ENCODE assay signal across 8 cellular contexts in genomic region chr17:81488276-81488860, GRCh38. TPM values are rescaled to one million over a fixed set of nuclear protein-coding genes. Genes with fewer than 3 reads are reported as not detected.
DNase-seq lines count a peak whose midpoint lies in the region; ATAC-seq and TF ChIP-seq lines count a peak whose summit lies in the region.

No MANE protein-coding gene starts in this region.

- WGBS in body of pancreas, 2 donors: 13% methylated on average over 40 of the region's 52 CpGs; no CpG with 5 or more reads in 1 of the 2 donors

- peak overlapping the region in 3 of 4 donors; percentile 60 to 79 (median 67) for H3K27ac ChIP-seq in body of pancreas
- H3K27ac ChIP-seq in lower lobe of right lung: peak overlapping the region; percentile 93

- H3K36me3 ChIP-seq in body of pancreas (replicated peaks in 1 of 2; ENCODE audit: insufficient read depth in 1 of 2, low read depth in 2 of 2) (no peaks in the 10 kb centered on the region), lower lobe of right lung (no peaks in the 10 kb centered on the region)

- H3K4me1 ChIP-seq in body of pancreas (peaks cover 28% of the 10 kb centered on the region), lower lobe of right lung (peaks cover 31% of the 10 kb centered on the region)

- H3K27me3 ChIP-seq in body of pancreas (no peaks in the 10 kb centered on the region), lower lobe of right lung (ENCODE audit: low read depth) (no peaks in the 10 kb centered on the region)

- ATAC-seq in body of pancreas (no peak), lower lobe of right lung (peak; percentile 5 to 28), HG02610 (IDR thresholded peaks at IDR 0.05; ENCODE audit: unreplicated experiment) (no peak)

- H3K9me3 ChIP-seq in body of pancreas (no peaks in the 10 kb centered on the region), lower lobe of right lung (no peaks in the 10 kb centered on the region)

- H3K4me3 ChIP-seq in body of pancreas: peak overlapping the region; percentile 9 to 36
- peak overlapping the region; percentile 74 for H3K4me3 ChIP-seq in lower lobe of right lung

- intact Hi-C loops in body of pancreas (cut with DNase I): loop anchor here (10.0 kb wide), 1 partner anchor 204 kb away; no protein-coding TSS in a partner anchor
- intact Hi-C loops in lower lobe of right lung (cut with DNase I): no loop called here

- peak in 1 of 3 donors; percentile 2 for TF ChIP-seq POLR2A in body of pancreas (IDR thresholded peaks at IDR 0.05)

- TF ChIP-seq CTCF in body of pancreas (IDR thresholded peaks at IDR 0.05): no peak
- TF ChIP-seq CTCF in lower lobe of right lung (IDR thresholded peaks at IDR 0.05): no peak

- DNase-seq in stimulated activated CD4-positive, alpha-beta T cell treated with anti-CD3 and anti-CD28 coated beads, Interleukin-15, amount 100 ng/mL, for 24 hours: peak; percentile 30
- no peak for DNase-seq in stimulated activated CD4-positive, alpha-beta T cell treated with anti-CD3 and anti-CD28 coated beads, Interleukin-1b, Interleukin-23, amount 100 ng/mL, for 48 hours
- DNase-seq in body of pancreas (no peak), lower lobe of right lung (no peak), DMS 273 treated with DMSO at 0.1 percent for 48 hours (lab: John Stamatoyannopoulos, UW) (no peak), cortex of kidney (lab: John Stamatoyannopoulos, UW) (no peak), HPDE6-E6E7 (ENCODE audit: extremely low spot score) (no peak)

RNA-seq across cellular contexts. Expression of gene ACTG1, which starts 24.2 kb away (rescaled TPM):
- total RNA-seq in body of pancreas: 1,000 to 10,000 TPM; 1,634 to 1,790 TPM
- 1,821 TPM for total RNA-seq in lower lobe of right lung

RNA-seq across cellular contexts. Expression of gene FSCN2, which starts 39.8 kb away (rescaled TPM):
- 10 to 100 TPM in 1 of 2 donors, 1 to 10 TPM in 1; 7.0 to 13.5 TPM for total RNA-seq in body of pancreas
- 3.3 TPM for total RNA-seq in lower lobe of right lung

Comparison
In these comparisons a context has a peak if more than half of its experiments do, and no peak if none do; other contexts are left out.
1. ATAC-seq: peak in lower lobe of right lung (2 of 2); none in body of pancreas (single experiment) and HG02610 (single experiment).